In the genomic region with DNA sequence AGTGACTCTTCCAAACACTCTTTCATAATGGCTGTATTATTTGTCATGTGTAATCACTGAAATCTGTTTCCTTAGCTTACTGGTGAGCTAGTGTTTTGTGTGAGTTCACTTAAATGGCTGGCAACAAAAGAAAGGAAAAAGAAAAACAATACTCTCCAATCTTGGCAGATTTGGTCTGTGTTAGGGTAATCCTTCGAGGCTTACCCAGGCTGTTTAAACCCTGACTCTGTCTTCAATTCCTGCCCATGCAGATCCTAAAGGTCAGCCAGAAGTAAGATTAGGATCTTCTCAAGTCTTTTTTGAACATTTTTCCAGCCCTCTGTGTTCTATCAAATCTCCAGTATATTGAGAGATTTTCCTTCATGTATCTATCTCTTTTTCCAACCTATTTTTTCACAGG, we compare ENCODE assay signal across 21 cellular contexts.
"Had no signal": no experiment of that assay in that cellular context is flagged by ENCODE, and none has a peak within 500 bp of the region (broad histone marks: within the 10 kb centered on the region; RNA-seq: fewer than 3 reads in every experiment).

No MANE protein-coding gene starts in this region.

- ATAC-seq: activated CD8-positive, alpha-beta memory T cell treated with anti-CD3 and anti-CD28 coated beads, Interleukin-2, amount 10 ng/mL, durations not matched to agents 7 days and 5 days; activated T-helper 17 cell treated with anti-CD3 and anti-CD28 coated beads, Interleukin-2, amount 50 U/mL, for 72 hours; foreskin keratinocyte; stimulated activated naive B cell treated with anti-CD40 and anti-IgM and Interleukin-4, amounts not matched to agents 10 μg/mL and 1 μg/mL and 100 μg/mL, for 72 hours; upper lobe of right lung had no signal

- H3K9me3 Mint-ChIP-seq: nephron; stimulated activated naive B cell treated with anti-CD40 and anti-IgM and Interleukin-4, amounts not matched to agents 10 μg/mL and 1 μg/mL and 100 μg/mL, for 72 hours had no signal

- H3K27me3 ChIP-seq: foreskin keratinocyte, spleen, upper lobe of right lung had no signal

- DNase-seq: activated CD4-positive, alpha-beta memory T cell treated with anti-CD3 and anti-CD28 coated beads, Interleukin-2, amount 10 ng/mL, durations not matched to agents 7 days and 5 days; activated CD4-positive, alpha-beta T cell treated with anti-CD3 and anti-CD28 coated beads for 48 hours; activated CD4-positive, CD25-positive, alpha-beta regulatory T cell; activated CD8-positive, alpha-beta memory T cell treated with anti-CD3 and anti-CD28 coated beads, Interleukin-2, amount 10 ng/mL, durations not matched to agents 7 days and 5 days; activated naive CD4-positive, alpha-beta T cell; activated naive CD8-positive, alpha-beta T cell treated with anti-CD3 and anti-CD28 coated beads for 36 hours; amniotic stem cell; dermis blood vessel endothelial cell; effector memory CD4-positive, alpha-beta T cell; foreskin keratinocyte; hypothalamus; midbrain; nucleus accumbens; retina; spleen; stimulated activated naive B cell treated with anti-CD40 and anti-IgM and Interleukin-4, amounts not matched to agents 10 μg/mL and 1 μg/mL and 100 μg/mL, for 72 hours; upper lobe of right lung had no signal

- H3K4me1 Mint-ChIP-seq: activated CD4-positive, alpha-beta memory T cell treated with anti-CD3 and anti-CD28 coated beads, Interleukin-2, amount 10 ng/mL, durations not matched to agents 7 days and 5 days; activated CD8-positive, alpha-beta memory T cell treated with anti-CD3 and anti-CD28 coated beads, Interleukin-2, amount 10 ng/mL, durations not matched to agents 7 days and 5 days; activated naive CD8-positive, alpha-beta T cell treated with anti-CD3 and anti-CD28 coated beads for 36 hours; activated T-helper 17 cell treated with anti-CD3 and anti-CD28 coated beads, Interleukin-2, amount 50 U/mL, for 72 hours; nephron; stimulated activated naive B cell treated with anti-CD40 and anti-IgM and Interleukin-4, amounts not matched to agents 10 μg/mL and 1 μg/mL and 100 μg/mL, for 72 hours had no signal

- H3K4me3 Mint-ChIP-seq: activated CD4-positive, alpha-beta memory T cell treated with anti-CD3 and anti-CD28 coated beads, Interleukin-2, amount 10 ng/mL, durations not matched to agents 7 days and 5 days; activated CD8-positive, alpha-beta memory T cell treated with anti-CD3 and anti-CD28 coated beads, Interleukin-2, amount 10 ng/mL, durations not matched to agents 7 days and 5 days; activated naive CD8-positive, alpha-beta T cell treated with anti-CD3 and anti-CD28 coated beads for 36 hours; activated T-helper 17 cell treated with anti-CD3 and anti-CD28 coated beads, Interleukin-2, amount 50 U/mL, for 72 hours; nephron; stimulated activated naive B cell treated with anti-CD40 and anti-IgM and Interleukin-4, amounts not matched to agents 10 μg/mL and 1 μg/mL and 100 μg/mL, for 72 hours had no signal

- H3K27ac ChIP-seq: foreskin keratinocyte, spleen, thoracic aorta, upper lobe of right lung had no signal

- H3K4me3 ChIP-seq: lung, spleen, thoracic aorta, upper lobe of right lung had no signal

- H3K4me1 ChIP-seq: foreskin keratinocyte, spleen, upper lobe of right lung had no signal

- H3K27ac Mint-ChIP-seq: activated CD4-positive, alpha-beta memory T cell treated with anti-CD3 and anti-CD28 coated beads, Interleukin-2, amount 10 ng/mL, durations not matched to agents 7 days and 5 days; activated CD8-positive, alpha-beta memory T cell treated with anti-CD3 and anti-CD28 coated beads, Interleukin-2, amount 10 ng/mL, durations not matched to agents 7 days and 5 days; activated naive CD8-positive, alpha-beta T cell treated with anti-CD3 and anti-CD28 coated beads for 36 hours; activated T-helper 17 cell treated with anti-CD3 and anti-CD28 coated beads, Interleukin-2, amount 50 U/mL, for 72 hours; nephron; stimulated activated naive B cell treated with anti-CD40 and anti-IgM and Interleukin-4, amounts not matched to agents 10 μg/mL and 1 μg/mL and 100 μg/mL, for 72 hours had no signal

- H3K27me3 Mint-ChIP-seq: activated CD4-positive, alpha-beta memory T cell treated with anti-CD3 and anti-CD28 coated beads, Interleukin-2, amount 10 ng/mL, durations not matched to agents 7 days and 5 days; activated CD8-positive, alpha-beta memory T cell treated with anti-CD3 and anti-CD28 coated beads, Interleukin-2, amount 10 ng/mL, durations not matched to agents 7 days and 5 days; activated naive CD8-positive, alpha-beta T cell treated with anti-CD3 and anti-CD28 coated beads for 36 hours; activated T-helper 17 cell treated with anti-CD3 and anti-CD28 coated beads, Interleukin-2, amount 50 U/mL, for 72 hours; stimulated activated naive B cell treated with anti-CD40 and anti-IgM and Interleukin-4, amounts not matched to agents 10 μg/mL and 1 μg/mL and 100 μg/mL, for 72 hours had no signal

- H3K36me3 ChIP-seq: spleen, thoracic aorta, upper lobe of right lung had no signal

- H3K36me3 Mint-ChIP-seq: activated CD8-positive, alpha-beta memory T cell treated with anti-CD3 and anti-CD28 coated beads, Interleukin-2, amount 10 ng/mL, durations not matched to agents 7 days and 5 days; activated naive CD8-positive, alpha-beta T cell treated with anti-CD3 and anti-CD28 coated beads for 36 hours; stimulated activated naive B cell treated with anti-CD40 and anti-IgM and Interleukin-4, amounts not matched to agents 10 μg/mL and 1 μg/mL and 100 μg/mL, for 72 hours had no signal
